ENCODE assay signal across 14 cellular contexts in the genomic region with DNA sequence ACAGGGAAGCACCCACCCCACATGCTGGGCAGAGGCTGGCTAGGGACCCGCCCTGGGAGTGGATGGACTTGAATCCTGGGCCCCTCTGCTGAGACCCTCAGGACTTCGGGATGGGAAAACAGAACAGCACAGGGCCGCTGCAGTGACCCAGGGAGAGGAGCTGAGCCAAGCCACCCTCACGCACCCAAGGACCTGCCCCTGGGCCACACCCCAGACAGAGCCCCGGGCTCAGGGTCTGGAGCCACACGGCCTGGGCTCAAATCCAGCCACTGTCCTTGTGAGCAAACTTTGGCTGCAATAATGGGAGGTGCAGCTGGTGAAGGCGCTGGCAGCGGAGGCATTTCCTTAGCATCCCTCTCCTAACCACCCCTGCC.
A peak's percentile ranks its signal among the peaks of the same experiment; 100 is the strongest.
DNase-seq lines count a peak whose midpoint lies in the region; ATAC-seq and TF ChIP-seq lines count a peak whose summit lies in the region.
"Had no signal": no experiment of that assay in that cellular context is flagged by ENCODE, and none has a peak within 500 bp of the region (broad histone marks: within the 10 kb centered on the region; RNA-seq: fewer than 3 reads in every experiment).

No MANE protein-coding gene starts in this region.

- H3K9me3 ChIP-seq in SJCRH30 (replicated peaks): no peaks in the 10 kb centered on the region
- H3K9me3 ChIP-seq: gastrocnemius medialis, ovary, tibial artery had no signal

- TF ChIP-seq POLR2A in erythroblast (IDR thresholded peaks at IDR 0.05; ENCODE audit: low read length): no peak

- no peaks in the 10 kb centered on the region; the same call in 1 of the 2 replicates for H3K4me1 ChIP-seq in GM23338 (ENCODE audit: insufficient read depth)
- peaks cover 20% of the 10 kb centered on the region for H3K4me1 ChIP-seq in SJCRH30

- H4K20me1 ChIP-seq in GM23338 (replicated peaks; ENCODE audit: insufficient read depth): no peaks in the 10 kb centered on the region

- ATAC-seq in GM23338 (peak; percentile 7), left ventricle myocardium superior (peak; percentile 31), omental fat pad (ENCODE audit: low FRiP score) (peak; percentile 6)

- peaks cover 10% of the 10 kb centered on the region for H3K27me3 Mint-ChIP-seq in GM23338 (ENCODE audit: insufficient read depth, low read depth, poor library complexity)
- H3K27me3 Mint-ChIP-seq: activated naive CD8-positive, alpha-beta T cell treated with anti-CD3 and anti-CD28 coated beads, Interleukin-2, amount 10 ng/mL, durations not matched to agents 7 days and 5 days had no signal

- no peaks in the 10 kb centered on the region for H3K36me3 ChIP-seq in GM23338 (ENCODE audit: insufficient read depth)
- no peaks in the 10 kb centered on the region for H3K36me3 ChIP-seq in SJCRH30
- H3K36me3 ChIP-seq: brain microvascular endothelial cell, gastrocnemius medialis, ovary had no signal

- H3K4me3 Mint-ChIP-seq in GM23338: no peak overlapping the region

- no peaks in the 10 kb centered on the region for H3K27me3 ChIP-seq in GM23338 (ENCODE audit: insufficient read depth)
- no peaks in the 10 kb centered on the region for H3K27me3 ChIP-seq in SJCRH30
- H3K27me3 ChIP-seq: brain microvascular endothelial cell, gastrocnemius medialis, ovary, tibial artery had no signal

- H3K9me3 Mint-ChIP-seq in GM23338: no peaks in the 10 kb centered on the region; the same call in 2 of the 3 replicates
- H3K9me3 Mint-ChIP-seq: activated naive CD8-positive, alpha-beta T cell treated with anti-CD3 and anti-CD28 coated beads, Interleukin-2, amount 10 ng/mL, durations not matched to agents 7 days and 5 days had no signal

- peak overlapping the region; percentile 72; the same call in 1 of the 2 replicates for H2AFZ ChIP-seq in GM23338

- H3K79me2 ChIP-seq in GM23338 (replicated peaks; ENCODE audit: insufficient read depth): no peaks in the 10 kb centered on the region

- TF ChIP-seq CTCF in GM23338 (conservative IDR thresholded peaks at IDR 0.05; ENCODE audit: low read depth in 2 of 2): no peak
- no peak for TF ChIP-seq CTCF in omental fat pad (IDR thresholded peaks at IDR 0.05)

- H3K4me3 ChIP-seq in GM23338 (no peak overlapping the region), SJCRH30 (no peak overlapping the region)

- H3K36me3 Mint-ChIP-seq in GM23338 (ENCODE audit: low read depth): no peaks in the 10 kb centered on the region
- H3K36me3 Mint-ChIP-seq: activated naive CD8-positive, alpha-beta T cell treated with anti-CD3 and anti-CD28 coated beads, Interleukin-2, amount 10 ng/mL, durations not matched to agents 7 days and 5 days had no signal

- intact Hi-C loops in left ventricle myocardium superior (cut with micrococcal nuclease): loop anchor here (5.0 kb wide), 1 partner anchor 958 kb away; no protein-coding TSS in a partner anchor

- H3K4me2 ChIP-seq in GM23338: no peak overlapping the region

- H3K27ac Mint-ChIP-seq in GM23338: no peak overlapping the region

- H3K4me1 Mint-ChIP-seq in GM23338: peaks cover 5% of the 10 kb centered on the region

- DNase-seq in GM23338 (ENCODE audit: low spot score): no peak
- no peak for DNase-seq in SJCRH30
- no peak for DNase-seq in left ventricle myocardium superior
- no peak for DNase-seq in omental fat pad (ENCODE audit: low spot score)
- no peak for DNase-seq in NCI-H187 treated with DMSO at 0.1 percent for 48 hours (lab: John Stamatoyannopoulos, UW)
- DNase-seq in erythroblast (lab: John Stamatoyannopoulos, UW): no peak
- DNase-seq in NCI-H524 treated with DMSO at 0.1 percent for 48 hours (lab: John Stamatoyannopoulos, UW): no peak
- DNase-seq in NCI-H1105 treated with DMSO at 0.1 percent for 48 hours (lab: John Stamatoyannopoulos, UW): no peak
- DNase-seq: cortex of kidney had no signal

- H3F3A ChIP-seq in GM23338 (replicated peaks; ENCODE audit: low read depth): no peaks in the 10 kb centered on the region

- H3K27ac ChIP-seq in GM23338 (ENCODE audit: low read depth) (no peak overlapping the region), SJCRH30 (peak overlapping the region; percentile 35)
- H3K27ac ChIP-seq: brain microvascular endothelial cell, gastrocnemius medialis, tibial artery had no signal

- H3K9me2 ChIP-seq in GM23338 (ENCODE audit: insufficient read depth): no peaks in the 10 kb centered on the region

TF ChIP-seq in GM23338, 12 proteins besides CTCF, POLR2A, EP300 and RAD21:
- TF ChIP-seq NANOG (IDR thresholded peaks at IDR 0.05; ENCODE audit: borderline replicate concordance): no peak
- TF ChIP-seq ZNF331 (CRISPR knock-in tag; IDR thresholded peaks at IDR 0.05; ENCODE audit: low read depth): no peak
TF ChIP-seq in GM23338: peak in this region for 0.
